Comparison of ENCODE assay signal across 34 cellular contexts in the genomic region with DNA sequence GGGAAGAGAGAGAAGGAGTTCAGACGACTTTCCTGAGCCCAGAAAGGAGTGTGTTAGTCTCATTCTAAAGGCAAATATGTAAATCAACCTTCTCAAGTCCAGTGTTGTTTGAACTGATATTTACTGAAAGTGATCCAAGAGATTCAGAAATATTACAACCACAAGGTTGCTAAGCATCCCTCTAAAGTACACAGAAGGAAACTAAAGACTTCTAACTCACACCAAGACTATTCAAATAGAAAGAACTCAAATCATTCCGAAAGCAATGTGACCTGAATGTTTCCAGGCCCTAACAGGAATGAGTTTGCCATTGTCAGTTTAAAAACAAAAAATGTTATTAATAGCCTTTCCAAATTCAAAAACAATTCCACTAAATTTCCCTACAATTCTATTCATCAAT. TPM values are rescaled to one million over a fixed set of nuclear protein-coding genes. Genes with fewer than 3 reads are reported as not detected.
DNase-seq lines count a peak whose midpoint lies in the region; ATAC-seq, FAIRE-seq and TF ChIP-seq lines count a peak whose summit lies in the region.
"Had no signal": no experiment of that assay in that cellular context is flagged by ENCODE, and none has a peak within 500 bp of the region (broad histone marks: within the 10 kb centered on the region; RNA-seq: fewer than 3 reads in every experiment).

No MANE protein-coding gene starts in this region.

- H3K27me3 ChIP-seq in rectal smooth muscle tissue (ENCODE audit: control insufficient read depth, insufficient read depth, low read length) (no peaks in the 10 kb centered on the region), HepG2 (ENCODE audit: control insufficient read depth in 1 of 2, insufficient read depth in 2 of 2, low read length in 2 of 2) (no peaks in the 10 kb centered on the region)
- H3K27me3 ChIP-seq: ascending aorta, cardiac muscle cell, esophagus squamous epithelium, gastroesophageal sphincter, neutrophil, suprapubic skin had no signal

- no peak for TF ChIP-seq CTCF in LNCaP clone FGC (IDR thresholded peaks at IDR 0.05; ENCODE audit: control insufficient read depth, extremely low read depth, insufficient read depth)
- no peak for TF ChIP-seq CTCF in HepG2 (CRISPR knock-in tag; IDR thresholded peaks at IDR 0.05)
- no peak for TF ChIP-seq CTCF in chondrocyte (IDR thresholded peaks at IDR 0.05)

- no peak overlapping the region for H3K4me2 ChIP-seq in HepG2 (ENCODE audit: low read depth, low read length)

- no peak for TF ChIP-seq POLR2A in HepG2 (IDR thresholded peaks at IDR 0.05; ENCODE audit: insufficient read depth in 1 of 2, low read depth in 2 of 2, low read length in 2 of 2)

- H4K20me1 ChIP-seq in HepG2 (ENCODE audit: insufficient read depth, low read length): no peaks in the 10 kb centered on the region

- TF ChIP-seq EP300 in HepG2 (IDR thresholded peaks at IDR 0.05; ENCODE audit: low read depth in 2 of 2, low read length in 2 of 2) (no peak), HepG2 (CRISPR knock-in tag; IDR thresholded peaks at IDR 0.05; ENCODE audit: borderline replicate concordance) (no peak)

- POLR2A ChIA-PET in HepG2 (lab: Yijun Ruan, JAX): no interaction called here

- no peaks in the 10 kb centered on the region for H3K36me3 ChIP-seq in rectal smooth muscle tissue (ENCODE audit: control insufficient read depth, insufficient read depth, low read length)
- no peaks in the 10 kb centered on the region for H3K36me3 ChIP-seq in HepG2 (replicated peaks in 1 of 2; ENCODE audit: control insufficient read depth in 1 of 2, insufficient read depth in 2 of 2, low read length in 2 of 2)
- H3K36me3 ChIP-seq: ascending aorta, cardiac muscle cell, esophagus squamous epithelium, gastroesophageal sphincter, neutrophil, suprapubic skin, WERI-Rb-1 had no signal

- no peak overlapping the region for H3K27ac Mint-ChIP-seq in chondrocyte (ENCODE audit: unreplicated experiment)
- H3K27ac Mint-ChIP-seq: activated naive CD8-positive, alpha-beta T cell treated with anti-CD3 and anti-CD28 coated beads for 36 hours; endodermal cell; stimulated activated memory B cell treated with anti-CD40 and anti-IgM and Interleukin-4, amounts not matched to agents 10 μg/mL and 1 μg/mL and 100 μg/mL, for 72 hours had no signal

- ATAC-seq in GM18868 (IDR thresholded peaks at IDR 0.05; ENCODE audit: unreplicated experiment) (peak; percentile 80), HG02870 (IDR thresholded peaks at IDR 0.05; ENCODE audit: unreplicated experiment) (peak; percentile 91), HG03045 (IDR thresholded peaks at IDR 0.05; ENCODE audit: unreplicated experiment) (no peak), HepG2 (no peak)
- ATAC-seq: gastroesophageal sphincter; left cardiac atrium; Panc1; sciatic nerve; stimulated activated memory B cell treated with anti-CD40 and anti-IgM and Interleukin-4, amounts not matched to agents 10 μg/mL and 1 μg/mL and 100 μg/mL, for 72 hours had no signal

- DNase-seq in LNCaP clone FGC (ENCODE audit: low read depth): peak; percentile 13
- no peak for DNase-seq in HepG2 (ENCODE audit: low spot score)
- DNase-seq in chondrocyte (ENCODE audit: low spot score): no peak
- DNase-seq: activated CD4-positive, alpha-beta T cell treated with anti-CD3 and anti-CD28 coated beads for 48 hours; activated CD8-positive, alpha-beta memory T cell treated with anti-CD3 and anti-CD28 coated beads for 24 hours; activated effector memory CD4-positive, alpha-beta T cell treated with anti-CD3 and anti-CD28 coated beads, Interleukin-2, amount 50 U/mL, for 16 hours; activated naive CD8-positive, alpha-beta T cell treated with anti-CD3 and anti-CD28 coated beads for 36 hours; activated T-cell treated with anti-CD3 and anti-CD28 coated beads, Interleukin-2, amount 50 U/mL, for 1 hour; cortex of kidney; endodermal cell; esophagus squamous epithelium; hippocampal formation; Kasumi-1; left cardiac atrium; NCI-H1092; NCI-H187 treated with DMSO at 0.1 percent for 48 hours; NCI-H524 treated with DMSO at 0.1 percent for 48 hours; SHP77 treated with DMSO at 0.1 percent for 48 hours; stimulated activated CD4-positive, alpha-beta T cell treated with anti-CD3 and anti-CD28 coated beads, Interleukin-12 subunit alpha, Interleukin-12 subunit beta, amount 100 ng/mL, for 4 hours; stimulated activated CD4-positive, alpha-beta T cell treated with anti-CD3 and anti-CD28 coated beads, Interleukin-4, amount 100 ng/mL, for 1 hour; T-helper 9 cell; WERI-Rb-1 had no signal

- no peak for TF ChIP-seq RAD21 in HepG2 (CRISPR knock-in tag; IDR thresholded peaks at IDR 0.05)

- H3K4me1 ChIP-seq in rectal smooth muscle tissue (ENCODE audit: control insufficient read depth, insufficient read depth, low read length): no peaks in the 10 kb centered on the region
- no peaks in the 10 kb centered on the region for H3K4me1 ChIP-seq in HepG2 (ENCODE audit: insufficient read depth, low read length)
- H3K4me1 ChIP-seq: ascending aorta, esophagus squamous epithelium, gastroesophageal sphincter, suprapubic skin had no signal

- no peak overlapping the region for H3K4me3 Mint-ChIP-seq in chondrocyte (ENCODE audit: unreplicated experiment)
- H3K4me3 Mint-ChIP-seq: activated naive CD8-positive, alpha-beta T cell treated with anti-CD3 and anti-CD28 coated beads for 36 hours; endodermal cell; stimulated activated memory B cell treated with anti-CD40 and anti-IgM and Interleukin-4, amounts not matched to agents 10 μg/mL and 1 μg/mL and 100 μg/mL, for 72 hours had no signal

- H3K9me3 ChIP-seq in HepG2 (ENCODE audit: low read length): no peaks in the 10 kb centered on the region
- H3K9me3 ChIP-seq: ascending aorta, esophagus squamous epithelium, gastroesophageal sphincter, neutrophil, suprapubic skin had no signal

- no peaks in the 10 kb centered on the region for H3K4me1 Mint-ChIP-seq in chondrocyte (ENCODE audit: low read depth)
- H3K4me1 Mint-ChIP-seq: activated naive CD8-positive, alpha-beta T cell treated with anti-CD3 and anti-CD28 coated beads for 36 hours; stimulated activated memory B cell treated with anti-CD40 and anti-IgM and Interleukin-4, amounts not matched to agents 10 μg/mL and 1 μg/mL and 100 μg/mL, for 72 hours had no signal

- CTCF ChIA-PET in HepG2 (lab: Yijun Ruan, JAX; ENCODE audit: low intra/inter-chr PET ratio, low total read pairs): no interaction called here

- H3K79me2 ChIP-seq in HepG2 (ENCODE audit: insufficient read depth, low read length): no peaks in the 10 kb centered on the region

- no peaks in the 10 kb centered on the region for H3K27me3 Mint-ChIP-seq in chondrocyte (ENCODE audit: low read depth)
- H3K27me3 Mint-ChIP-seq: stimulated activated memory B cell treated with anti-CD40 and anti-IgM and Interleukin-4, amounts not matched to agents 10 μg/mL and 1 μg/mL and 100 μg/mL, for 72 hours had no signal

- H2AFZ ChIP-seq in HepG2 (ENCODE audit: low read length): no peak overlapping the region

- H3K9ac ChIP-seq in rectal smooth muscle tissue (ENCODE audit: low read length) (no peak overlapping the region), HepG2 (ENCODE audit: insufficient read depth, low read depth, low read length) (no peak overlapping the region)

- peak overlapping the region; percentile 72 for H3K27ac ChIP-seq in rectal smooth muscle tissue (ENCODE audit: low read depth, low read length)
- no peak overlapping the region for H3K27ac ChIP-seq in HepG2 (ENCODE audit: extremely low read length, insufficient read depth, low read length)
- H3K27ac ChIP-seq: ascending aorta, cardiac muscle cell, esophagus squamous epithelium, gastroesophageal sphincter, neutrophil, suprapubic skin, WERI-Rb-1 had no signal

- H3K4me3 ChIP-seq in LNCaP clone FGC (ENCODE audit: low read depth, low read length): no peak overlapping the region
- no peak overlapping the region for H3K4me3 ChIP-seq in rectal smooth muscle tissue (ENCODE audit: low read length)
- no peak overlapping the region for H3K4me3 ChIP-seq in HepG2 (replicated peaks in 1 of 3; ENCODE audit: insufficient read depth in 1 of 3, low read depth in 2 of 3, low read length in 3 of 3)
- H3K4me3 ChIP-seq: ascending aorta, cardiac muscle cell, esophagus squamous epithelium, gastroesophageal sphincter, suprapubic skin had no signal

- no peaks in the 10 kb centered on the region for H3K9me3 Mint-ChIP-seq in chondrocyte (ENCODE audit: low read depth)
- H3K9me3 Mint-ChIP-seq: activated naive CD8-positive, alpha-beta T cell treated with anti-CD3 and anti-CD28 coated beads for 36 hours; endodermal cell; stimulated activated memory B cell treated with anti-CD40 and anti-IgM and Interleukin-4, amounts not matched to agents 10 μg/mL and 1 μg/mL and 100 μg/mL, for 72 hours had no signal

- no TSS peak for BruUV-seq in HepG2 (replicated peaks; lab: Mats Ljungman, UMichigan)

- in situ Hi-C loops in HepG2 (cut with HindIII; ENCODE audit: extremely low pct_ligation_motif_present, low pct_unique_long_range_greater_than_20kb): no loop called here

- no peaks in the 10 kb centered on the region for H3K36me3 Mint-ChIP-seq in chondrocyte (ENCODE audit: low read depth)
- H3K36me3 Mint-ChIP-seq: activated naive CD8-positive, alpha-beta T cell treated with anti-CD3 and anti-CD28 coated beads for 36 hours; stimulated activated memory B cell treated with anti-CD40 and anti-IgM and Interleukin-4, amounts not matched to agents 10 μg/mL and 1 μg/mL and 100 μg/mL, for 72 hours had no signal

- no peak for FAIRE-seq in HepG2 (lab: Jason Lieb, UNC)

- 4% methylated on average over 2 of the region's 2 CpGs for WGBS in HepG2 (ENCODE audit: low lambda C conversion rate)

- intact Hi-C loops in HepG2 (cut with micrococcal nuclease; ENCODE audit: unreplicated experiment): no loop called here

RNA-seq across cellular contexts. Expression of gene VGLL3, which starts 56.9 kb away (rescaled TPM):
- 0.01 and 0.07 TPM in 2 replicates for total RNA-seq in HepG2 (2016; rRNA removed; fragmentation: Illumina TruSeq; extraction: Trizol)
- total RNA-seq in HepG2 (2016; cell fraction: cytosol; rRNA removed; fragmentation: Illumina TruSeq; extraction: Trizol; ENCODE audit: low read depth): not detected in 2 replicates
- 0.01 and 0.02 TPM in 2 replicates for total RNA-seq in HepG2 (2016; cell fraction: insoluble cytoplasmic fraction; rRNA removed; fragmentation: Illumina TruSeq; extraction: Trizol)
- not detected in 2 replicates for total RNA-seq in HepG2 (2016; cell fraction: membrane; rRNA removed; fragmentation: Illumina TruSeq; extraction: Trizol)
- total RNA-seq in HepG2 (2016; cell fraction: nucleus; rRNA removed; fragmentation: Illumina TruSeq; extraction: Trizol): 0.03 TPM in 1 of 2 replicates, not detected in the other
- 0.03 and 0.04 TPM in 2 replicates for polyA plus RNA-seq in HepG2 (2011; rRNA removed)
- polyA plus RNA-seq in HepG2 (2011; cell fraction: cytosol; rRNA removed): 0.04 and 0.15 TPM in 2 replicates
- polyA plus RNA-seq in HepG2 (2011; cell fraction: nucleus; rRNA removed): 0.10 and 0.11 TPM in 2 replicates
- polyA plus RNA-seq in HepG2 (2012): not detected in 2 replicates
- polyA plus RNA-seq in HepG2 (2016; cell fraction: cytosol; fragmentation: Illumina TruSeq; extraction: Trizol; ENCODE audit: low read depth): not detected in 2 replicates
- polyA plus RNA-seq in HepG2 (2016; cell fraction: insoluble cytoplasmic fraction; fragmentation: Illumina TruSeq; extraction: Trizol; ENCODE audit: low read depth): 0.04 TPM in 1 of 2 replicates, not detected in the other
- polyA plus RNA-seq in HepG2 (2016; cell fraction: membrane; fragmentation: Illumina TruSeq; extraction: Trizol; ENCODE audit: low read depth): not detected in 2 replicates
- not detected in 2 replicates for polyA plus RNA-seq in HepG2 (2016; cell fraction: nucleus; fragmentation: Illumina TruSeq; extraction: Trizol; ENCODE audit: insufficient read depth, low read depth)
- 1.1 and 259 TPM in 2 replicates for polyA minus RNA-seq in HepG2 (2011; rRNA and poly(A)+ RNA removed; ENCODE audit: low replicate concordance)
- 0.20 and 1.5 TPM in 2 replicates for polyA minus RNA-seq in HepG2 (2011; cell fraction: cytosol; rRNA and poly(A)+ RNA removed)
- polyA minus RNA-seq in HepG2 (2011; cell fraction: nucleus; rRNA and poly(A)+ RNA removed): 0.13 and 0.25 TPM in 2 replicates
- 170 to 405 TPM (median 177 TPM) in 3 replicates for total RNA-seq in chondrocyte
- total RNA-seq: activated naive CD8-positive, alpha-beta T cell treated with anti-CD3 and anti-CD28 coated beads for 36 hours had no signal

Comparison
In these comparisons a context has a peak if more than half of its experiments do, and no peak if none do; other contexts are left out.
1. ATAC-seq: peak in GM18868 (single experiment) and HG02870 (single experiment); none in HG03045 (single experiment) and HepG2 (single experiment).
2. RNA of gene VGLL3, which starts 56.9 kb away (total RNA-seq): 170 to 405 TPM in chondrocyte; 0.01 to 0.07 TPM in HepG2; every median in the first group is over 100 times any median in the second.